8 cellular contexts compared by ENCODE assay signal in the genomic region with DNA sequence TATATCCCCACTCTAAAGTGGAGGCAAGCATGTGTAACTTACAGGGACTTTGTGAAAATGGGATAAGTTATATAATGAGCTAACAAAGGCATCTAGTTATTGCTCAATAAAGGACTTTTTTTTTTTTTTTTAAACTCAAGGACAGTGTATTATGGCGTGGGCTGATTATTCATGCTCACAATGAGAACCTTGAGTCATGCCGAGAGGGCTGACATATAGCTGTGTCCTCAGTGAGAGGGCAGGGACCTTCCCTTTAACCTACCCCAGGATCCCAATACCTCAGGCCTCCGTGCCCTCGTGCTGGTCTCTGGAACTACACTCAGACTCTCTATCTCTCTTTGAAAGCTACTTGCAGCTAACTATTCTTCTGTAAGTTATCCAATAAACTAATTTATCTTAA.
DNase-seq lines count a peak whose midpoint lies in the region; TF ChIP-seq lines count a peak whose summit lies in the region.

No MANE protein-coding gene starts in this region.

- H3K4me2 ChIP-seq in neural progenitor cell: no peak overlapping the region

- H3K4me3 ChIP-seq in neural progenitor cell: no peak overlapping the region

- H3K79me2 ChIP-seq in neural progenitor cell (ENCODE audit: low read depth): no peaks in the 10 kb centered on the region

- no peak overlapping the region for H3K27ac Mint-ChIP-seq in neural progenitor cell

- H3K27me3 Mint-ChIP-seq in neural progenitor cell (ENCODE audit: insufficient read depth, low read depth): peaks cover 2% of the 10 kb centered on the region

- peaks cover 24% of the 10 kb centered on the region for H3K4me1 Mint-ChIP-seq in neural progenitor cell

- no peak overlapping the region for H2AFZ ChIP-seq in neural progenitor cell (replicated peaks)

- H3K27ac ChIP-seq in neural progenitor cell: no peak overlapping the region

- H3K9me3 ChIP-seq in neural progenitor cell (ENCODE audit: low read depth): no peaks in the 10 kb centered on the region

- peaks cover 7% of the 10 kb centered on the region for H3K9me3 Mint-ChIP-seq in neural progenitor cell

- no peak for TF ChIP-seq CTCF in neural progenitor cell (IDR thresholded peaks at IDR 0.05)

- no peak overlapping the region for H3K9ac ChIP-seq in neural progenitor cell

- H3K4me1 ChIP-seq in neural progenitor cell: no peaks in the 10 kb centered on the region

- H3K4me3 Mint-ChIP-seq in neural progenitor cell: no peak overlapping the region

- no peaks in the 10 kb centered on the region for H4K20me1 ChIP-seq in neural progenitor cell (ENCODE audit: low read depth)

- peak; percentile 48 for DNase-seq in GM04504 (ENCODE audit: low read depth)
- peak; percentile 66 for DNase-seq in LHCN-M2 (ENCODE audit: low read depth)
- peak; percentile 28 for DNase-seq in dermis blood vessel endothelial cell
- DNase-seq in stimulated activated CD4-positive, alpha-beta T cell treated with anti-CD3 and anti-CD28 coated beads, Interleukin-1b, Interleukin-23, amount 100 ng/mL, for 48 hours: peak; percentile 79
- DNase-seq in neural progenitor cell (ENCODE audit: low spot score): no peak
- no peak for DNase-seq in NOMO-1 (lab: John Stamatoyannopoulos, UW; ENCODE audit: unreplicated experiment in 2 of 2)
- DNase-seq in SHP77 (lab: John Stamatoyannopoulos, UW): no peak
- DNase-seq in NCI-H748 treated with DMSO at 0.1 percent for 48 hours (lab: John Stamatoyannopoulos, UW): no peak

- no peaks in the 10 kb centered on the region for H3K36me3 ChIP-seq in neural progenitor cell

- H3K36me3 Mint-ChIP-seq in neural progenitor cell: no peaks in the 10 kb centered on the region

- H3K27me3 ChIP-seq in neural progenitor cell: no peaks in the 10 kb centered on the region

- H3F3A ChIP-seq in neural progenitor cell (ENCODE audit: low read depth): no peaks in the 10 kb centered on the region

Comparison
In these comparisons a context has a peak if more than half of its experiments do, and no peak if none do; other contexts are left out.
1. DNase-seq: peak in GM04504 (single experiment), LHCN-M2 (single experiment), dermis blood vessel endothelial cell (single experiment) and stimulated activated CD4-positive, alpha-beta T cell treated with anti-CD3 and anti-CD28 coated beads, Interleukin-1b, Interleukin-23, amount 100 ng/mL, for 48 hours (single experiment); none in neural progenitor cell (single experiment), NOMO-1 (0 of 2), SHP77 (0 of 2) and NCI-H748 treated with DMSO at 0.1 percent for 48 hours (single experiment).